In the genomic region with DNA sequence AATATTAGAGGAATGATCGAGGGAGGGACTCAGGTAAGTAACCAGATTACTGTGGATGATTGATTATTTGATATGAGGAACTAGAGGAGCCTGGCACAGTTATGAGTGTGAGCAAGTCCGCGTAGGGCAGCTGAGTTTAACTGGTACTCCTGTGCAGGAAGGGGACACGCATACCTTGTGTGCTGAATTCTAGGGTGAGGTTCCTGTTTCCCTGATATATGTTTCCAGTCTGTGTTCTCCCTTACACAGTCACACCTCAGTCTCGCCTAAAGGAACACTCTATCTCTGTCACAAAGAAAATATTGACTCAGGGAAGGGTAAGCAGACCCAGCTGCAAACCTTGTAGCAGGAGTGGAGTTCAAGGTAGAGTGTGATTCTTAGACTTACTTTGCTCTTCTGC, we compare ENCODE assay signal across 17 cellular contexts. TPM values are rescaled to one million over a fixed set of nuclear protein-coding genes. Genes with fewer than 3 reads are reported as not detected.
DNase-seq lines count a peak whose midpoint lies in the region; ATAC-seq, FAIRE-seq and TF ChIP-seq lines count a peak whose summit lies in the region.
"Had no signal": no experiment of that assay in that cellular context is flagged by ENCODE, and none has a peak within 500 bp of the region (broad histone marks: within the 10 kb centered on the region; RNA-seq: fewer than 3 reads in every experiment).

No MANE protein-coding gene starts in this region.

- intact Hi-C loops in CD4-positive, alpha-beta T cell (cut with DNase I, micrococcal nuclease): loop anchor here in 1 of 2 experiments (2.0 kb wide), 1 partner anchor 17 kb away; a partner anchor contains a TSS

- no peak overlapping the region for H3K27ac ChIP-seq in CD4-positive, alpha-beta T cell (ENCODE audit: low read depth, low read length)
- H3K27ac ChIP-seq in endodermal cell (ENCODE audit: low read depth, low read length): no peak overlapping the region

- H3K9me3 ChIP-seq in CD4-positive, alpha-beta T cell (ENCODE audit: control insufficient read depth, low read length): no peaks in the 10 kb centered on the region
- H3K9me3 ChIP-seq in endodermal cell (ENCODE audit: control insufficient read depth, low read length): no peaks in the 10 kb centered on the region

- no peaks in the 10 kb centered on the region for H3K27me3 ChIP-seq in CD4-positive, alpha-beta T cell (ENCODE audit: control insufficient read depth, insufficient read depth, low read length)
- no peaks in the 10 kb centered on the region for H3K27me3 ChIP-seq in endodermal cell (ENCODE audit: control insufficient read depth, insufficient read depth, low read length, poor library complexity, severe bottlenecking)

- peak overlapping the region; percentile 31 for H3K4me3 Mint-ChIP-seq in CD4-positive, alpha-beta T cell
- H3K4me3 Mint-ChIP-seq in endodermal cell (no peak overlapping the region), nephron progenitor cell (no peak overlapping the region)

- FAIRE-seq in H54 (lab: Jason Lieb, UNC): no peak

- no peak for DNase-seq in CD4-positive, alpha-beta T cell
- peak; percentile 46 for DNase-seq in HT-29 (ENCODE audit: low spot score)
- DNase-seq in endodermal cell: no peak
- no peak for DNase-seq in nephron progenitor cell
- no peak for DNase-seq in activated CD8-positive, alpha-beta memory T cell treated with anti-CD3 and anti-CD28 coated beads, Interleukin-2, amount 50 U/mL, for 4 hours
- DNase-seq in NCI-H526 (lab: John Stamatoyannopoulos, UW): no peak
- no peak for DNase-seq in ACHN
- no peak for DNase-seq in H54 (ENCODE audit: insufficient read length, low spot score)
- DNase-seq: activated CD8-positive, alpha-beta memory T cell treated with anti-CD3 and anti-CD28 coated beads, Interleukin-2, amount 50 U/mL, for 48 hours; amniotic stem cell; C1 segment of cervical spinal cord; cortex of kidney; KBM-7; NCI-H187 treated with DMSO at 0.1 percent for 48 hours; NK-92 treated with Interleukin-12 subunit alpha and Interleukin-12 subunit beta, amount 100 ng/mL, for 24 hours; retina; SIG-M5 had no signal

- peaks cover 78% of the 10 kb centered on the region for H3K4me1 Mint-ChIP-seq in CD4-positive, alpha-beta T cell (ENCODE audit: low read depth)
- H3K4me1 Mint-ChIP-seq in endodermal cell (peaks cover 21% of the 10 kb centered on the region), nephron progenitor cell (peaks cover 35% of the 10 kb centered on the region)

- H3K9me3 Mint-ChIP-seq in CD4-positive, alpha-beta T cell: no peaks in the 10 kb centered on the region
- H3K9me3 Mint-ChIP-seq in endodermal cell (no peaks in the 10 kb centered on the region), nephron progenitor cell (no peaks in the 10 kb centered on the region)

- POLR2A ChIA-PET in CD4-positive, alpha-beta T cell (lab: Charles Lee): interaction anchor here (1.0 to 2.0 kb wide), 4 partner anchors 12 to 22 kb away, joined by 3 to 5 read pairs (median 3); a partner anchor contains a TSS

- no peak for ATAC-seq in CD4-positive, alpha-beta T cell (ENCODE audit: poor library complexity)

- H3K36me3 Mint-ChIP-seq in CD4-positive, alpha-beta T cell (ENCODE audit: low read depth): peaks cover 19% of the 10 kb centered on the region
- H3K36me3 Mint-ChIP-seq in endodermal cell (ENCODE audit: low read depth) (peaks cover 7% of the 10 kb centered on the region), nephron progenitor cell (ENCODE audit: low read depth) (peaks cover 23% of the 10 kb centered on the region)

- no peak for TF ChIP-seq CTCF in CD4-positive, alpha-beta T cell (IDR thresholded peaks at IDR 0.05)
- TF ChIP-seq CTCF in endodermal cell (conservative IDR thresholded peaks at IDR 0.05) (no peak), nephron progenitor cell (IDR thresholded peaks at IDR 0.05) (no peak)

- CTCF ChIA-PET in CD4-positive, alpha-beta T cell (lab: Charles Lee): no interaction called here

- H3K36me3 ChIP-seq in endodermal cell (ENCODE audit: control insufficient read depth, insufficient read depth, low read length): peaks cover 5% of the 10 kb centered on the region

- in situ Hi-C loops in ACHN (cut with HindIII; ENCODE audit: low pct_ligation_motif_present, low pct_unique_long_range_greater_than_20kb, low sequenced_read_pairs): no loop called here

- H3K27me3 Mint-ChIP-seq in CD4-positive, alpha-beta T cell: no peaks in the 10 kb centered on the region
- H3K27me3 Mint-ChIP-seq in endodermal cell (ENCODE audit: insufficient read depth) (no peaks in the 10 kb centered on the region), nephron progenitor cell (ENCODE audit: low read depth, poor library complexity) (no peaks in the 10 kb centered on the region)

- no peak overlapping the region for H3K9ac ChIP-seq in endodermal cell (ENCODE audit: extremely low read depth, low read length, poor library complexity, severe bottlenecking)

- WGBS in endodermal cell (ENCODE audit: insufficient coverage in 1 of 2, insufficient read length in 1 of 2), 2 experiments: 90 to 94% methylated on average over 2 to 5 of the region's 5 CpGs

- H3K4me1 ChIP-seq in endodermal cell (ENCODE audit: control insufficient read depth, insufficient read depth, low read length): peaks cover 4% of the 10 kb centered on the region

- peak overlapping the region; percentile 60 for H3K27ac Mint-ChIP-seq in CD4-positive, alpha-beta T cell
- H3K27ac Mint-ChIP-seq in endodermal cell (peak overlapping the region; percentile 60), nephron progenitor cell (peak overlapping the region; percentile 79)

- no peak for TF ChIP-seq POLR2A in H54 (IDR thresholded peaks at IDR 0.05; ENCODE audit: low read depth, low read length)

- H3K4me3 ChIP-seq in endodermal cell (ENCODE audit: low read length): peak overlapping the region; percentile 1

RNA-seq across cellular contexts. Expression of a gene that starts 17.4 kb away (rescaled TPM):
- 10 to 100 TPM; 87.9 to 89.9 TPM for total RNA-seq in CD4-positive, alpha-beta T cell
- total RNA-seq in HT-29 (2014; rRNA removed; shearing (Covaris generic)): 136 TPM in 2 replicates
- total RNA-seq in endodermal cell: 10 to 100 TPM; 83.7 to 90.4 TPM
- polyA plus RNA-seq in endodermal cell (2013, experiment 1 of 2): 80.2 TPM
- 69.6 TPM for polyA plus RNA-seq in endodermal cell (2013, experiment 2 of 2)

RNA-seq across cellular contexts. Expression of a gene that starts 41.5 kb away (rescaled TPM):
- 10 to 100 TPM; 62.9 to 75.3 TPM for total RNA-seq in CD4-positive, alpha-beta T cell
- 61.3 and 62.4 TPM in 2 replicates for total RNA-seq in HT-29 (2014; rRNA removed; shearing (Covaris generic))
- 100 to 1,000 TPM; 107 to 118 TPM for total RNA-seq in endodermal cell
- polyA plus RNA-seq in endodermal cell (2013, experiment 1 of 2): 118 TPM
- polyA plus RNA-seq in endodermal cell (2013, experiment 2 of 2): 103 TPM
